ENCODE assay signal across 9 cellular contexts in the genomic region with DNA sequence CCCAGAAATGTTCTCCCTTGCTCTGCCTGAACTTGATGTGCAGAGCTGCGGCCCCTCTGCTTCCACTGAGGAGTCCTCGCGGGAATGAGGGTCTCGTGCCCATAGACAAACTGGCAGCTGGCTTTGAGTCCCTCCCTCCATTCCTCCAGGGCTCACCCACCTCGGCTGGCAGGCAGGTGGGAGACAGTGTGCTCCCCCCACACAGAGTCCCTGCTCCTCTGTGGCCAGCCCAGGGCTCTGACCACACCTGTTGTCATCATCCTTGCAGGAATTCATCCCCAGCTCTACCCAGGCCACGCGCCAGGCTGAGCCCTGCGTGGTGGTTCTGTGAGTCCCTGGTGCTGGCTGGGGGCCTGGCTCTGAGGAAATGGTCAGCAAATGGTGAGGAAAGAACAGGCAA.
"Had no signal": no experiment of that assay in that cellular context is flagged by ENCODE, and none has a peak within 500 bp of the region (broad histone marks: within the 10 kb centered on the region; RNA-seq: fewer than 3 reads in every experiment).

No MANE protein-coding gene starts in this region.

- H3K27ac Mint-ChIP-seq: HFFc6, IgD-negative memory B cell had no signal

- H3K4me1 Mint-ChIP-seq: IgD-negative memory B cell had no signal

- H3K36me3 Mint-ChIP-seq: IgD-negative memory B cell had no signal

- H3K4me3 ChIP-seq: GM23248, HAP-1 had no signal

- H3K9me3 Mint-ChIP-seq: IgD-negative memory B cell had no signal

- H3K9me3 ChIP-seq: HAP-1 had no signal

- H3K4me3 Mint-ChIP-seq: HFFc6, IgD-negative memory B cell had no signal

- ATAC-seq: HCT116, HepG2 had no signal

- DNase-seq: GM23248, GOT3, H7, HFFc6, KBM-7 had no signal
